10 cellular contexts compared by ENCODE assay signal in genomic region chr9:136088939-136089696, GRCh38. TPM values are rescaled to one million over a fixed set of nuclear protein-coding genes. Genes with fewer than 3 reads are reported as not detected.
A peak's percentile ranks its signal among the peaks of the same experiment; 100 is the strongest.
DNase-seq lines count a peak whose midpoint lies in the region; ATAC-seq, FAIRE-seq and TF ChIP-seq lines count a peak whose summit lies in the region.
"Had no signal": no experiment of that assay in that cellular context is flagged by ENCODE, and none has a peak within 500 bp of the region (broad histone marks: within the 10 kb centered on the region; RNA-seq: fewer than 3 reads in every experiment).

No MANE protein-coding gene starts in this region.

- peaks cover 67% of the 10 kb centered on the region for H3K4me1 ChIP-seq in Panc1 (ENCODE audit: control insufficient read depth, insufficient read depth, low read length)
- H3K4me1 ChIP-seq in thoracic aorta (ENCODE audit: control insufficient read depth in 1 of 2, low read depth in 2 of 2): peaks cover 69 to 88% of the 10 kb centered on the region in 2 donors

- peak; percentile 10 for DNase-seq in activated CD4-positive, alpha-beta T cell treated with anti-CD3 and anti-CD28 coated beads for 48 hours
- DNase-seq in activated CD4-positive, alpha-beta T cell treated with anti-CD3 and anti-CD28 coated beads for 1 hour: no peak
- no peak for DNase-seq in Panc1 (ENCODE audit: low read depth, low spot score)
- DNase-seq in left ventricle myocardium superior: peak; percentile 44
- no peak for DNase-seq in thoracic aorta (ENCODE audit: low spot score)
- DNase-seq in GM12892 (ENCODE audit: insufficient read length): no peak
- no peak for DNase-seq in NCI-H2081 treated with DMSO at 0.1 percent for 48 hours (lab: John Stamatoyannopoulos, UW)
- no peak for DNase-seq in NCI-H2227 treated with DMSO at 0.1 percent for 48 hours (lab: John Stamatoyannopoulos, UW)
- DNase-seq: activated naive CD8-positive, alpha-beta T cell treated with anti-CD3 and anti-CD28 coated beads, Interleukin-2, amount 50 U/mL, for 24 hours; PC-9 had no signal

- H3K9me3 ChIP-seq in Panc1 (ENCODE audit: control insufficient read depth, insufficient read depth, low read depth, low read length) (no peaks in the 10 kb centered on the region), thoracic aorta (no peaks in the 10 kb centered on the region)

- in situ Hi-C loops in Panc1 (cut with HindIII; ENCODE audit: low pct_unique_long_range_greater_than_20kb, low sequenced_read_pairs): no loop called here

- ATAC-seq in Panc1 (no peak), left ventricle myocardium superior (no peak), thoracic aorta (ENCODE audit: insufficient number of reproducible peaks, low FRiP score, low read depth) (no peak)
- ATAC-seq: activated naive CD8-positive, alpha-beta T cell treated with anti-CD3 and anti-CD28 coated beads, Interleukin-2, amount 50 U/mL, for 24 hours had no signal

- CTCF ChIA-PET in Panc1 (lab: Charles Lee): interaction anchor here (0.6 to 0.7 kb wide), 4 partner anchors 20 to 195 kb away, joined by 3 to 5 read pairs (median 4); no protein-coding TSS in a partner anchor

- H3K36me3 ChIP-seq in Panc1 (ENCODE audit: control insufficient read depth, insufficient read depth, low read length) (no peaks in the 10 kb centered on the region), thoracic aorta (no peaks in the 10 kb centered on the region)

- H3K4me3 ChIP-seq in Panc1 (ENCODE audit: low read depth in 2 of 2, low read length in 2 of 2) (no peak overlapping the region), thoracic aorta (peak overlapping the region; percentile 52)
- H3K4me3 ChIP-seq: PC-9 had no signal

- no peaks in the 10 kb centered on the region for H3K27me3 ChIP-seq in Panc1 (ENCODE audit: control insufficient read depth, insufficient read depth, low read length)
- H3K27me3 ChIP-seq in thoracic aorta (replicated peaks; ENCODE audit: insufficient read depth): no peaks in the 10 kb centered on the region

- TF ChIP-seq CTCF in Panc1 (IDR thresholded peaks at IDR 0.05) (no peak; the same call in 1 of the 2 replicates), thoracic aorta (IDR thresholded peaks at IDR 0.05) (no peak)

- POLR2A ChIA-PET in Panc1 (lab: Charles Lee): interaction anchor here (0.7 kb wide), 1 partner anchor 97 kb away, joined by 3 read pairs; no protein-coding TSS in a partner anchor

- intact Hi-C loops in Panc1 (cut with micrococcal nuclease; ENCODE audit: unreplicated experiment): no loop called here
- intact Hi-C loops in left ventricle myocardium superior (cut with micrococcal nuclease): no loop called here

- BruUV-seq in Panc1 (replicated peaks; lab: Mats Ljungman, UMichigan): no TSS peak

- FAIRE-seq in GM12892 (lab: Jason Lieb, UNC): no peak

- H3K27ac ChIP-seq in Panc1 (ENCODE audit: low read length): peak overlapping the region; percentile 88
- H3K27ac ChIP-seq in thoracic aorta: peak overlapping the region; percentile 73 to 94
- H3K27ac ChIP-seq: PC-9 had no signal

- no peak for TF ChIP-seq POLR2A in GM12892 (IDR thresholded peaks at IDR 0.05; ENCODE audit: low read depth, low read length)

RNA-seq across cellular contexts. Expression of gene NACC2, which starts 6.0 kb away (rescaled TPM):
- total RNA-seq in Panc1 (2021; ENCODE audit: unreplicated experiment) (62.0 TPM), left ventricle myocardium superior (39.1 TPM), thoracic aorta (10 to 100 TPM; 69.2 to 79.7 TPM)
- 46.2 TPM for polyA plus RNA-seq in Panc1 (2012; ENCODE audit: insufficient read length)
- polyA plus RNA-seq in GM12892 (2012; ENCODE audit: missing spikeins): 0.04 TPM

RNA-seq across cellular contexts. Expression of gene TMEM250, which starts 29.6 kb away (rescaled TPM):
- total RNA-seq in Panc1 (2021; ENCODE audit: unreplicated experiment): 34.0 TPM
- 41.1 TPM for polyA plus RNA-seq in Panc1 (2012; ENCODE audit: insufficient read length)
- 16.6 TPM for total RNA-seq in left ventricle myocardium superior
- 10 to 100 TPM; 38.9 to 40.1 TPM for total RNA-seq in thoracic aorta
- polyA plus RNA-seq in GM12892 (2012; ENCODE audit: missing spikeins): 6.3 TPM

Comparison
In these comparisons a context has a peak if more than half of its experiments do, and no peak if none do; other contexts are left out.
1. DNase-seq: peak in activated CD4-positive, alpha-beta T cell treated with anti-CD3 and anti-CD28 coated beads for 48 hours (single experiment) and left ventricle myocardium superior (single experiment); none in activated CD4-positive, alpha-beta T cell treated with anti-CD3 and anti-CD28 coated beads for 1 hour (single experiment), Panc1 (single experiment), thoracic aorta (single experiment), GM12892 (single experiment), NCI-H2081 treated with DMSO at 0.1 percent for 48 hours (single experiment) and NCI-H2227 treated with DMSO at 0.1 percent for 48 hours (single experiment).